8 cellular contexts compared by ENCODE assay signal in genomic region chr13:74134777-74135305, GRCh38. TPM values are rescaled to one million over a fixed set of nuclear protein-coding genes. Genes with fewer than 3 reads are reported as not detected.
DNase-seq lines count a peak whose midpoint lies in the region; ATAC-seq and TF ChIP-seq lines count a peak whose summit lies in the region.

No MANE protein-coding gene starts in this region.

- peak; percentile 79 for DNase-seq in NCI-H2171 (lab: John Stamatoyannopoulos, UW)
- peak; percentile 86 for DNase-seq in activated CD4-positive, alpha-beta memory T cell treated with anti-CD3 and anti-CD28 coated beads for 36 hours
- no peak for DNase-seq in endodermal cell
- DNase-seq in naive thymus-derived CD4-positive, alpha-beta T cell: peak in 8 of 9 donors; percentile 58 to 75 (median 66)
- no peak for DNase-seq in OCI-M2 (lab: John Stamatoyannopoulos, UW; ENCODE audit: unreplicated experiment)

- peaks cover 31% of the 10 kb centered on the region for H3K27me3 ChIP-seq in endodermal cell (ENCODE audit: control insufficient read depth, insufficient read depth, low read length, poor library complexity, severe bottlenecking)
- no peaks in the 10 kb centered on the region for H3K27me3 ChIP-seq in naive thymus-derived CD4-positive, alpha-beta T cell (ENCODE audit: control insufficient read depth in 2 of 2, insufficient read depth in 2 of 2, low read length in 2 of 2)

- H3K9me3 ChIP-seq in endodermal cell (ENCODE audit: control insufficient read depth, low read length): no peaks in the 10 kb centered on the region
- H3K9me3 ChIP-seq in naive thymus-derived CD4-positive, alpha-beta T cell (ENCODE audit: control insufficient read depth in 2 of 3, low read length in 3 of 3): no peaks in the 10 kb centered on the region

- H3K36me3 ChIP-seq in endodermal cell (ENCODE audit: control insufficient read depth, insufficient read depth, low read length): no peaks in the 10 kb centered on the region
- peaks cover 0 to 6% (median 0%) of the 10 kb centered on the region in 3 experiments for H3K36me3 ChIP-seq in naive thymus-derived CD4-positive, alpha-beta T cell (ENCODE audit: control insufficient read depth in 2 of 3, insufficient read depth in 3 of 3, low read length in 3 of 3)

- H3K27me3 Mint-ChIP-seq in activated CD4-positive, alpha-beta memory T cell treated with anti-CD3 and anti-CD28 coated beads for 36 hours: peaks cover 1% of the 10 kb centered on the region
- H3K27me3 Mint-ChIP-seq in endodermal cell (ENCODE audit: insufficient read depth): peaks cover 5% of the 10 kb centered on the region
- H3K27me3 Mint-ChIP-seq in naive thymus-derived CD4-positive, alpha-beta T cell: peaks cover 0 to 9% (median 0%) of the 10 kb centered on the region in 5 donors
- H3K27me3 Mint-ChIP-seq in stimulated activated naive CD8-positive, alpha-beta T cell treated with anti-CD3 and anti-CD28 coated beads, Interleukin-15, Interleukin-2, amounts not matched to agents 100 ng/mL and 50 ng/mL, for 24 hours: no peaks in the 10 kb centered on the region

- no peak overlapping the region for H3K9ac ChIP-seq in endodermal cell (ENCODE audit: extremely low read depth, low read length, poor library complexity, severe bottlenecking)

- no peak overlapping the region for H3K4me3 Mint-ChIP-seq in activated CD4-positive, alpha-beta memory T cell treated with anti-CD3 and anti-CD28 coated beads for 36 hours
- H3K4me3 Mint-ChIP-seq in endodermal cell: no peak overlapping the region
- H3K4me3 Mint-ChIP-seq in naive thymus-derived CD4-positive, alpha-beta T cell: peak overlapping the region in 7 of 10 donors; percentile 73 to 96 (median 79)
- no peak overlapping the region for H3K4me3 Mint-ChIP-seq in stimulated activated naive CD8-positive, alpha-beta T cell treated with anti-CD3 and anti-CD28 coated beads, Interleukin-15, Interleukin-2, amounts not matched to agents 100 ng/mL and 50 ng/mL, for 24 hours

- peak overlapping the region; percentile 92 for H3K4me3 ChIP-seq in endodermal cell (ENCODE audit: low read length)
- peak overlapping the region; percentile 57 for H3K4me3 ChIP-seq in naive thymus-derived CD4-positive, alpha-beta T cell (ENCODE audit: low read length)

- intact Hi-C loops in activated CD4-positive, alpha-beta memory T cell treated with anti-CD3 and anti-CD28 coated beads for 36 hours (cut with micrococcal nuclease): loop anchor here (1.0 to 10.0 kb wide), 8 partner anchors 152 to 1408 kb away; partner anchors contain the start of genes BORA, DIS3, KLF5 and MZT1
- intact Hi-C loops in naive thymus-derived CD4-positive, alpha-beta T cell (cut with micrococcal nuclease): loop anchor here (1.0 to 5.0 kb wide), 12 partner anchors 60 to 1414 kb away; partner anchors contain the start of genes DIS3 (in 1 of the 2), KLF5 (in 1 of the 2), PIBF1 (in 1 of the 2) and UCHL3 (in 1 of the 2)

- H3K9me3 Mint-ChIP-seq in activated CD4-positive, alpha-beta memory T cell treated with anti-CD3 and anti-CD28 coated beads for 36 hours: no peaks in the 10 kb centered on the region
- no peaks in the 10 kb centered on the region for H3K9me3 Mint-ChIP-seq in endodermal cell
- H3K9me3 Mint-ChIP-seq in naive thymus-derived CD4-positive, alpha-beta T cell: peaks cover 0 to 5% (median 0%) of the 10 kb centered on the region in 11 donors
- no peaks in the 10 kb centered on the region for H3K9me3 Mint-ChIP-seq in stimulated activated naive CD8-positive, alpha-beta T cell treated with anti-CD3 and anti-CD28 coated beads, Interleukin-15, Interleukin-2, amounts not matched to agents 100 ng/mL and 50 ng/mL, for 24 hours

- WGBS in endodermal cell (ENCODE audit: insufficient coverage in 1 of 2, insufficient read length in 1 of 2), 2 experiments: 0% methylated on average over 5 to 60 of the region's 60 CpGs

- H3K27ac Mint-ChIP-seq in activated CD4-positive, alpha-beta memory T cell treated with anti-CD3 and anti-CD28 coated beads for 36 hours: peak overlapping the region; percentile 83
- no peak overlapping the region for H3K27ac Mint-ChIP-seq in endodermal cell
- peak overlapping the region; percentile 55 to 99 (median 85) for H3K27ac Mint-ChIP-seq in naive thymus-derived CD4-positive, alpha-beta T cell
- H3K27ac Mint-ChIP-seq in stimulated activated naive CD8-positive, alpha-beta T cell treated with anti-CD3 and anti-CD28 coated beads, Interleukin-15, Interleukin-2, amounts not matched to agents 100 ng/mL and 50 ng/mL, for 24 hours: peak overlapping the region; percentile 55

- H3K4me1 ChIP-seq in endodermal cell (ENCODE audit: control insufficient read depth, insufficient read depth, low read length): no peaks in the 10 kb centered on the region
- H3K4me1 ChIP-seq in naive thymus-derived CD4-positive, alpha-beta T cell (ENCODE audit: control insufficient read depth in 2 of 2, insufficient read depth in 2 of 2, low read length in 2 of 2): peaks cover 17 to 30% of the 10 kb centered on the region in 2 donors

- no peak for TF ChIP-seq CTCF in endodermal cell (conservative IDR thresholded peaks at IDR 0.05)

- CTCF ChIA-PET in activated CD4-positive, alpha-beta memory T cell treated with anti-CD3 and anti-CD28 coated beads for 36 hours (lab: Charles Lee): interaction anchor here (1.1 to 2.0 kb wide), 3 partner anchors 72 to 153 kb away, joined by 3 to 18 read pairs (median 4); no protein-coding TSS in a partner anchor
- CTCF ChIA-PET in naive thymus-derived CD4-positive, alpha-beta T cell (lab: Charles Lee): interaction anchor here (5.9 kb wide), 1 partner anchor 151 kb away, joined by 73 read pairs; no protein-coding TSS in a partner anchor

- H3K36me3 Mint-ChIP-seq in activated CD4-positive, alpha-beta memory T cell treated with anti-CD3 and anti-CD28 coated beads for 36 hours: peaks cover 6% of the 10 kb centered on the region
- H3K36me3 Mint-ChIP-seq in endodermal cell (ENCODE audit: low read depth): no peaks in the 10 kb centered on the region
- peaks cover 0 to 6% (median 0%) of the 10 kb centered on the region in 5 donors for H3K36me3 Mint-ChIP-seq in naive thymus-derived CD4-positive, alpha-beta T cell
- no peaks in the 10 kb centered on the region for H3K36me3 Mint-ChIP-seq in stimulated activated naive CD8-positive, alpha-beta T cell treated with anti-CD3 and anti-CD28 coated beads, Interleukin-15, Interleukin-2, amounts not matched to agents 100 ng/mL and 50 ng/mL, for 24 hours (ENCODE audit: low read depth)

- H3K4me1 Mint-ChIP-seq in activated CD4-positive, alpha-beta memory T cell treated with anti-CD3 and anti-CD28 coated beads for 36 hours (ENCODE audit: low read depth): peaks cover 22% of the 10 kb centered on the region
- peaks cover under 1% of the 10 kb centered on the region for H3K4me1 Mint-ChIP-seq in endodermal cell
- peaks cover 13 to 30% (median 26%) of the 10 kb centered on the region in 7 donors for H3K4me1 Mint-ChIP-seq in naive thymus-derived CD4-positive, alpha-beta T cell
- peaks cover 40% of the 10 kb centered on the region for H3K4me1 Mint-ChIP-seq in stimulated activated naive CD8-positive, alpha-beta T cell treated with anti-CD3 and anti-CD28 coated beads, Interleukin-15, Interleukin-2, amounts not matched to agents 100 ng/mL and 50 ng/mL, for 24 hours (ENCODE audit: low read depth)

- peak overlapping the region; percentile 96 for H3K27ac ChIP-seq in endodermal cell (ENCODE audit: low read depth, low read length)
- H3K27ac ChIP-seq in naive thymus-derived CD4-positive, alpha-beta T cell (ENCODE audit: low read depth, low read length): peak overlapping the region; percentile 98

- POLR2A ChIA-PET in activated CD4-positive, alpha-beta memory T cell treated with anti-CD3 and anti-CD28 coated beads for 36 hours (lab: Charles Lee): interaction anchor here (1.9 to 3.8 kb wide), 5 partner anchors 72 to 152 kb away, joined by 6 to 21 read pairs (median 14); no protein-coding TSS in a partner anchor
- POLR2A ChIA-PET in naive thymus-derived CD4-positive, alpha-beta T cell (lab: Charles Lee): interaction anchor here (0.6 to 8.0 kb wide), 19 partner anchors 41 to 378 kb away, joined by 3 to 122 read pairs (median 6); no protein-coding TSS in a partner anchor

- ATAC-seq in GM18520 (IDR thresholded peaks at IDR 0.05; ENCODE audit: unreplicated experiment) (peak; percentile 22), HG02763 (IDR thresholded peaks at IDR 0.05; ENCODE audit: unreplicated experiment) (peak; percentile 22)
- ATAC-seq in naive thymus-derived CD4-positive, alpha-beta T cell: peak; percentile 12

RNA-seq across cellular contexts. Expression of gene KLF12, which starts 0.6 kb away (rescaled TPM):
- total RNA-seq in activated CD4-positive, alpha-beta memory T cell treated with anti-CD3 and anti-CD28 coated beads for 36 hours: 10 to 100 TPM; 24.5 to 25.5 TPM
- total RNA-seq in endodermal cell: 10 to 100 TPM; 14.8 to 17.2 TPM
- polyA plus RNA-seq in endodermal cell (2013, experiment 1 of 2): 13.9 TPM
- polyA plus RNA-seq in endodermal cell (2013, experiment 2 of 2): 14.7 TPM
- 10 to 100 TPM; 34.0 to 86.9 (median 81.9) TPM for total RNA-seq in naive thymus-derived CD4-positive, alpha-beta T cell
- polyA plus RNA-seq in naive thymus-derived CD4-positive, alpha-beta T cell: 10 to 100 TPM; 19.9 to 24.8 TPM

Comparison
In these comparisons a context has a peak if more than half of its experiments do, and no peak if none do; other contexts are left out.
1. DNase-seq: peak in NCI-H2171 (single experiment), activated CD4-positive, alpha-beta memory T cell treated with anti-CD3 and anti-CD28 coated beads for 36 hours (single experiment) and naive thymus-derived CD4-positive, alpha-beta T cell (8 of 9); none in endodermal cell (single experiment) and OCI-M2 (single experiment).
2. H3K4me3 Mint-ChIP-seq: peak in naive thymus-derived CD4-positive, alpha-beta T cell (7 of 10); none in activated CD4-positive, alpha-beta memory T cell treated with anti-CD3 and anti-CD28 coated beads for 36 hours (single experiment), endodermal cell (single experiment) and stimulated activated naive CD8-positive, alpha-beta T cell treated with anti-CD3 and anti-CD28 coated beads, Interleukin-15, Interleukin-2, amounts not matched to agents 100 ng/mL and 50 ng/mL, for 24 hours (single experiment).
3. Peak in every context shown above with its lines, with median percentiles within 50 percentile points of each other: ATAC-seq.